ENCODE assay signal across 8 cellular contexts in the genomic region with DNA sequence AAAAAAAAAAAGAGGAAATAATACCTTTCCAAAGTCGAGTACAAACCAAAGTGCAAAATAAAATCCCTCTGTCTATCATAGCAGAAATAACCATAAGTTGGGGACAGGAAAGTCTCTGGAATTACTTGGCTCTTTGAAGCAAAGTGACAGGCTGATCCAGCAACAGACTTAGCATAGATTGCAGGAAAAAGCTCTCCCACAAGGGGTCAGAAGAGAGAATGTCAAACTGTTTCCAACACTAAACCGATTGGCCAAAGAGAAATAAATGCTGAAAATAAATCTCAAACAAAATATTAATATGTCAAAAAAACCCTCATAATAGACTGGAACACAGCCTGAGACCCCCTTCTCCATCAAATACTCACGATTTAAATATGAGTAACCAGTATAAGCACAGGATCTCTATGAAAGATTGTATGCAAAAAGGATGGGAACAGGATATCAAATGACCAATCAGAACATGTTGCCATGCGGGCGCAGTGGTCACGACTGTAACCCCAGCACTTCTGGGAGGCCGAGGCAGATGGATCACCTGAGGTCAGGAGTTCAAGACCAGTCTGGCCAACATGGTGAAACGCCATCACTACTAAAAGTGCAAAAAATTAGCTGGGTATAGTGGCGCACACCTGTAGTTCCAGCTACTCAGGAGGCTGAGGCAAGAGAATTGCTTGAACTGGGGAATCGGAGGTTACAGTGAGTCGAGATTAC.
DNase-seq lines count a peak whose midpoint lies in the region; ATAC-seq, FAIRE-seq and TF ChIP-seq lines count a peak whose summit lies in the region.

No MANE protein-coding gene starts in this region.

- peak; percentile 42 for FAIRE-seq in RCC 7860 (lab: Jason Lieb, UNC)

- no peak for ATAC-seq in CD4-positive, alpha-beta T cell (ENCODE audit: poor library complexity)
- peak; percentile 78 for ATAC-seq in GM19351 (IDR thresholded peaks at IDR 0.05; ENCODE audit: unreplicated experiment)

- H3K36me3 ChIP-seq in ascending aorta: no peaks in the 10 kb centered on the region

- no peaks in the 10 kb centered on the region for H3K27me3 ChIP-seq in CD4-positive, alpha-beta T cell (ENCODE audit: control insufficient read depth, insufficient read depth, low read length)
- H3K27me3 ChIP-seq in ascending aorta: no peaks in the 10 kb centered on the region

- H3K4me3 Mint-ChIP-seq in CD4-positive, alpha-beta T cell: no peak overlapping the region
- H3K4me3 Mint-ChIP-seq in glutamatergic neuron (ENCODE audit: unreplicated experiment): no peak overlapping the region

- no peak overlapping the region for H3K27ac Mint-ChIP-seq in CD4-positive, alpha-beta T cell
- H3K27ac Mint-ChIP-seq in glutamatergic neuron (ENCODE audit: unreplicated experiment): no peak overlapping the region

- H3K36me3 Mint-ChIP-seq in CD4-positive, alpha-beta T cell (ENCODE audit: low read depth): no peaks in the 10 kb centered on the region
- peaks cover 4% of the 10 kb centered on the region for H3K36me3 Mint-ChIP-seq in glutamatergic neuron (ENCODE audit: unreplicated experiment)

- no peak overlapping the region for H3K27ac ChIP-seq in CD4-positive, alpha-beta T cell (ENCODE audit: low read depth, low read length)
- H3K27ac ChIP-seq in ascending aorta: no peak overlapping the region

- H3K4me1 ChIP-seq in ascending aorta: no peaks in the 10 kb centered on the region

- CTCF ChIA-PET in CD4-positive, alpha-beta T cell (lab: Charles Lee): interaction anchor here (0.6 to 1.0 kb wide), 3 partner anchors 91 to 1008 kb away, joined by 3 to 4 read pairs (median 3); no protein-coding TSS in a partner anchor

- TF ChIP-seq CTCF in CD4-positive, alpha-beta T cell (IDR thresholded peaks at IDR 0.05): peak; percentile 36
- TF ChIP-seq CTCF in glutamatergic neuron (IDR thresholded peaks at IDR 0.05; ENCODE audit: partially characterized antibody, unreplicated experiment): peak; percentile 23
- no peak for TF ChIP-seq CTCF in ascending aorta (IDR thresholded peaks at IDR 0.05)

- no peaks in the 10 kb centered on the region for H3K9me3 ChIP-seq in CD4-positive, alpha-beta T cell (ENCODE audit: control insufficient read depth, low read length)
- no peaks in the 10 kb centered on the region for H3K9me3 ChIP-seq in ascending aorta

- DNase-seq in CD4-positive, alpha-beta T cell: no peak
- DNase-seq in RCC 7860 (ENCODE audit: low spot score) (peak; percentile 41), glutamatergic neuron (no peak), ascending aorta (ENCODE audit: low spot score in 2 of 2) (no peak), SK-N-DZ (ENCODE audit: low spot score) (no peak), NCI-H1694 treated with DMSO at 0.1 percent for 48 hours (lab: John Stamatoyannopoulos, UW) (no peak), ecto neural progenitor cell (ENCODE audit: low spot score) (no peak)

- no peaks in the 10 kb centered on the region for H3K4me1 Mint-ChIP-seq in CD4-positive, alpha-beta T cell (ENCODE audit: low read depth)
- H3K4me1 Mint-ChIP-seq in glutamatergic neuron (ENCODE audit: low read depth, unreplicated experiment): peaks cover 14% of the 10 kb centered on the region

- H3K4me3 ChIP-seq in ascending aorta: no peak overlapping the region

- peaks cover 6% of the 10 kb centered on the region for H3K27me3 Mint-ChIP-seq in CD4-positive, alpha-beta T cell
- no peaks in the 10 kb centered on the region for H3K27me3 Mint-ChIP-seq in glutamatergic neuron (ENCODE audit: unreplicated experiment)

- no peaks in the 10 kb centered on the region for H3K9me3 Mint-ChIP-seq in CD4-positive, alpha-beta T cell
- peaks cover 7% of the 10 kb centered on the region for H3K9me3 Mint-ChIP-seq in glutamatergic neuron (ENCODE audit: unreplicated experiment)

- intact Hi-C loops in CD4-positive, alpha-beta T cell (cut with DNase I, micrococcal nuclease): loop anchor here in 1 of 2 experiments (10.0 kb wide), 3 partner anchors 1005 to 1645 kb away; a partner anchor contains a TSS
- intact Hi-C loops in ascending aorta (cut with DNase I): no loop called here

- POLR2A ChIA-PET in CD4-positive, alpha-beta T cell (lab: Charles Lee): no interaction called here

Comparison
In these comparisons a context has a peak if more than half of its experiments do, and no peak if none do; other contexts are left out.
1. CTCF ChIP-seq: peak in CD4-positive, alpha-beta T cell (single experiment) and glutamatergic neuron (single experiment); none in ascending aorta (0 of 3).